Comparison of ENCODE assay signal across 17 cellular contexts in the genomic region with DNA sequence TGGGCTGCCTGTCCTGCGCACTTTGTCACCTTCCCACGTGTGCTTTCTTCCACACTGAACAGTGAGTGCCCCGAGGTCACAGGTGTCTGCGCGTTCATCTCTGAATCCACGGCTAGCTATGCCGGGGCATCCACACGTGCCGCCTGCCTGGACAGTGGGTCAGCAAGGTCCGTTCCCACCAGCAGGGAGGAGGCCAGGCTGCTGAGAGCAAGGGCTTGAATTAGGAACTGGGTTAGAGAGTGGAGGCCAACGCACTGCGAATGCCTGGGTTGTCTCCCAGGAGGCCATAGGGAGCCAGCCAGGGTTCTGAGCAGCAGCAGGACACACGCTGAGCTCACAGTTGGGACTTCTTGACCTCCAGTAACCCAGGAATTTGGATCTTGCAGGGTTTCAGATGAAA.
DNase-seq lines count a peak whose midpoint lies in the region; ATAC-seq and TF ChIP-seq lines count a peak whose summit lies in the region.
"Had no signal": no experiment of that assay in that cellular context is flagged by ENCODE, and none has a peak within 500 bp of the region (broad histone marks: within the 10 kb centered on the region; RNA-seq: fewer than 3 reads in every experiment).

No MANE protein-coding gene starts in this region.

- H3K27ac ChIP-seq in Panc1 (ENCODE audit: low read length) (no peak overlapping the region), osteoblast (ENCODE audit: low read depth, low read length) (no peak overlapping the region), ascending aorta (no peak overlapping the region)
- H3K27ac ChIP-seq: C4-2B had no signal

- no peak overlapping the region for H3K4me2 ChIP-seq in osteoblast (ENCODE audit: insufficient read depth, low read length)

- H3K36me3 ChIP-seq in Panc1 (ENCODE audit: control insufficient read depth, insufficient read depth, low read length) (no peaks in the 10 kb centered on the region), osteoblast (ENCODE audit: insufficient read depth, low read length) (no peaks in the 10 kb centered on the region), ascending aorta (no peaks in the 10 kb centered on the region)
- H3K36me3 ChIP-seq: HAP-1 had no signal

- CTCF ChIA-PET in Panc1 (lab: Charles Lee): no interaction called here

- ATAC-seq in left ventricle myocardium superior: no peak
- ATAC-seq in Right ventricle myocardium superior (ENCODE audit: poor library complexity): no peak
- 0 out of 2 replicates have a peak, but pooled peaks have one; percentile 34 for ATAC-seq in Panc1
- no peak for ATAC-seq in GM18858 (IDR thresholded peaks at IDR 0.05; ENCODE audit: unreplicated experiment)
- ATAC-seq: GM12878 had no signal

- TF ChIP-seq CTCF in Panc1 (IDR thresholded peaks at IDR 0.05) (no peak), osteoblast (IDR thresholded peaks at IDR 0.05; ENCODE audit: extremely low read depth, low read depth, low read length) (no peak), ascending aorta (IDR thresholded peaks at IDR 0.05) (no peak)

- H3K4me1 ChIP-seq in Panc1 (ENCODE audit: control insufficient read depth, insufficient read depth, low read length) (no peaks in the 10 kb centered on the region), osteoblast (ENCODE audit: insufficient read depth, low read length) (no peaks in the 10 kb centered on the region), ascending aorta (no peaks in the 10 kb centered on the region)
- H3K4me1 ChIP-seq: HAP-1 had no signal

- H3K9me3 ChIP-seq in Panc1 (ENCODE audit: control insufficient read depth, insufficient read depth, low read depth, low read length) (no peaks in the 10 kb centered on the region), osteoblast (ENCODE audit: low read depth, low read length) (no peaks in the 10 kb centered on the region), ascending aorta (no peaks in the 10 kb centered on the region)
- H3K9me3 ChIP-seq: HAP-1 had no signal

- no peak overlapping the region for H2AFZ ChIP-seq in osteoblast (ENCODE audit: low read length)

- H4K20me1 ChIP-seq in osteoblast (ENCODE audit: insufficient read depth, low read length): no peaks in the 10 kb centered on the region

- in situ Hi-C loops in Panc1 (cut with HindIII; ENCODE audit: low pct_unique_long_range_greater_than_20kb, low sequenced_read_pairs): no loop called here

- H3K27me3 ChIP-seq in Panc1 (ENCODE audit: control insufficient read depth, insufficient read depth, low read length): peaks cover 4% of the 10 kb centered on the region; the same call in 1 of the 2 replicates
- H3K27me3 ChIP-seq in osteoblast (ENCODE audit: insufficient read depth, low read length): no peaks in the 10 kb centered on the region
- H3K27me3 ChIP-seq in ascending aorta: no peaks in the 10 kb centered on the region

- intact Hi-C loops in left ventricle myocardium superior (cut with micrococcal nuclease) (no loop called here), Right ventricle myocardium superior (cut with DNase I) (no loop called here), Panc1 (cut with micrococcal nuclease; ENCODE audit: unreplicated experiment) (no loop called here), ascending aorta (cut with DNase I) (no loop called here)

- POLR2A ChIA-PET in Panc1 (lab: Charles Lee): no interaction called here

- no TSS peak for BruUV-seq in Panc1 (replicated peaks; lab: Mats Ljungman, UMichigan)

- DNase-seq in left ventricle myocardium superior (peak; percentile 21), Right ventricle myocardium superior (no peak), Panc1 (ENCODE audit: low read depth, low spot score) (no peak), left kidney (ENCODE audit: low read depth, low spot score) (peak; percentile 17), osteoblast (ENCODE audit: insufficient read length, low spot score, missing footprints) (peak; percentile 35), ascending aorta (ENCODE audit: low spot score in 2 of 2) (no peak)
- no peak for DNase-seq in stimulated activated CD4-positive, alpha-beta T cell treated with anti-CD3 and anti-CD28 coated beads, Interleukin-2, amount 100 ng/mL, for 48 hours
- DNase-seq: 8988T; CD4-positive, alpha-beta memory T cell; DMS79; GOT3; HFFc6; IMR-90 had no signal

- H3K4me3 ChIP-seq in Panc1 (ENCODE audit: low read depth in 2 of 2, low read length in 2 of 2): no peak overlapping the region
- no peak overlapping the region for H3K4me3 ChIP-seq in osteoblast (ENCODE audit: insufficient read depth, low read length)
- H3K4me3 ChIP-seq in ascending aorta: no peak overlapping the region
- H3K4me3 ChIP-seq: GM12878, HAP-1 had no signal

- H3K79me2 ChIP-seq in osteoblast (ENCODE audit: insufficient read depth, low read length): no peaks in the 10 kb centered on the region

Comparison
In these comparisons a context has a peak if more than half of its experiments do, and no peak if none do; other contexts are left out.
1. DNase-seq: peak in left ventricle myocardium superior (single experiment), left kidney (single experiment) and osteoblast (single experiment); none in Right ventricle myocardium superior (single experiment), Panc1 (single experiment), ascending aorta (0 of 2) and stimulated activated CD4-positive, alpha-beta T cell treated with anti-CD3 and anti-CD28 coated beads, Interleukin-2, amount 100 ng/mL, for 48 hours (0 of 2).